ENCODE assay signal across 20 cellular contexts in the genomic region with DNA sequence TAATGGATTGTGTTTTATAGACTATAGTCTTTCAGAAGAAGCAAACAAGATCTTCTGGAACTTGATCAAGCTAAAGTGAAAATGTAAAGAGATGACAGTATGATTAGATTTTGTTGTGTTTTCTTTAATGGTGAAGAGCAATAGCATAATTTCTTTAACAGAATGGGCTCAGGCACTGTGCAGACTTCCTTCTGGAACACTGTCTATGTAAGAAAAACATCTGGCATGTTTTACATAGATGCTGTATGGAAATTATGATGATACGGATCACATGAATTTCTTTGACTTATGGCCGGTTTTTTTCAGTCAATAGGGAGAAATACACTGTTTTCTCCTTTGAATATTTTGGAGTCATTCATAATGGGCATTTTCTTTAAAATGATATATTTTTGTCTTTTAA.
"Had no signal": no experiment of that assay in that cellular context is flagged by ENCODE, and none has a peak within 500 bp of the region (broad histone marks: within the 10 kb centered on the region; RNA-seq: fewer than 3 reads in every experiment).

No MANE protein-coding gene starts in this region.

- H3K4me1 Mint-ChIP-seq: activated naive CD4-positive, alpha-beta T cell treated with anti-CD3 and anti-CD28 coated beads, Interleukin-2, amount 50 U/mL, for 24 hours had no signal

- H3K9ac ChIP-seq: parathyroid adenoma had no signal

- H3K4me1 ChIP-seq: colonic mucosa, parathyroid adenoma, suprapubic skin had no signal

- DNase-seq: activated CD4-positive, alpha-beta T cell treated with anti-CD3 and anti-CD28 coated beads for 1 hour; activated gamma-delta T cell; caudate nucleus; colonic mucosa; gastrocnemius medialis; heart left ventricle; mesendoderm; natural killer cell; retina; stimulated activated CD4-positive, alpha-beta T cell treated with anti-CD3 and anti-CD28 coated beads, Interleukin-12 subunit alpha, Interleukin-12 subunit beta, amount 100 ng/mL, for 4 hours; stimulated activated CD4-positive, alpha-beta T cell treated with anti-CD3 and anti-CD28 coated beads, Interleukin-1b, Interleukin-23, amount 100 ng/mL, for 48 hours; stimulated activated naive CD8-positive, alpha-beta T cell treated with anti-CD3 and anti-CD28 coated beads, Interleukin-15, Interleukin-2, amounts not matched to agents 100 U/mL and 50 U/mL, for 24 hours; SW 1271; T-helper 2 cell; transverse colon; uterus had no signal

- H3K27me3 Mint-ChIP-seq: activated naive CD4-positive, alpha-beta T cell treated with anti-CD3 and anti-CD28 coated beads, Interleukin-2, amount 50 U/mL, for 24 hours had no signal

- ATAC-seq: gastrocnemius medialis; heart left ventricle; natural killer cell; stimulated activated naive CD8-positive, alpha-beta T cell treated with anti-CD3 and anti-CD28 coated beads, Interleukin-15, Interleukin-2, amounts not matched to agents 100 U/mL and 50 U/mL, for 24 hours had no signal

- H3K9me3 ChIP-seq: colonic mucosa, gastrocnemius medialis, suprapubic skin, transverse colon, uterus had no signal

- H3K36me3 ChIP-seq: colonic mucosa, gastrocnemius medialis, suprapubic skin, transverse colon, uterus had no signal

- H3K27ac Mint-ChIP-seq: activated naive CD4-positive, alpha-beta T cell treated with anti-CD3 and anti-CD28 coated beads, Interleukin-2, amount 50 U/mL, for 24 hours; natural killer cell had no signal

- H3K27ac ChIP-seq: colonic mucosa, gastrocnemius medialis, parathyroid adenoma, suprapubic skin, transverse colon, uterus, VCaP had no signal

- H3K4me3 ChIP-seq: colonic mucosa, gastrocnemius medialis, heart left ventricle, suprapubic skin, transverse colon, uterus had no signal

- H3K79me2 ChIP-seq: parathyroid adenoma had no signal

- H3K36me3 Mint-ChIP-seq: activated naive CD4-positive, alpha-beta T cell treated with anti-CD3 and anti-CD28 coated beads, Interleukin-2, amount 50 U/mL, for 24 hours; natural killer cell had no signal

- H3K9me3 Mint-ChIP-seq: activated naive CD4-positive, alpha-beta T cell treated with anti-CD3 and anti-CD28 coated beads, Interleukin-2, amount 50 U/mL, for 24 hours; natural killer cell had no signal

- H3K4me3 Mint-ChIP-seq: activated naive CD4-positive, alpha-beta T cell treated with anti-CD3 and anti-CD28 coated beads, Interleukin-2, amount 50 U/mL, for 24 hours; natural killer cell had no signal

- H3K27me3 ChIP-seq: colonic mucosa, gastrocnemius medialis, heart left ventricle, suprapubic skin, transverse colon, uterus had no signal

- H2AFZ ChIP-seq: parathyroid adenoma had no signal
